ENCODE assay signal across 9 cellular contexts in genomic region chr2:49369650-49370049, GRCh38.
"Had no signal": no experiment of that assay in that cellular context is flagged by ENCODE, and none has a peak within 500 bp of the region (broad histone marks: within the 10 kb centered on the region; RNA-seq: fewer than 3 reads in every experiment).

No MANE protein-coding gene starts in this region.

- DNase-seq: GM23248, GOT3, H7, HFFc6, IMR-90 had no signal

- H3K4me3 ChIP-seq: GM23248, HAP-1, K562 had no signal

- H3K9me3 ChIP-seq: HAP-1 had no signal

- H2AFZ ChIP-seq: GM23248 had no signal

- H3K4me1 ChIP-seq: HAP-1 had no signal

- H3K4me3 Mint-ChIP-seq: HFFc6 had no signal

- H3K36me3 ChIP-seq: HAP-1 had no signal

- H3K27ac Mint-ChIP-seq: HFFc6 had no signal

- H3K27ac ChIP-seq: GM23248, HL-60 had no signal

- H3K9ac ChIP-seq: GM23248 had no signal

- ATAC-seq: HCT116, K562 had no signal
